21 cellular contexts compared by ENCODE assay signal in the genomic region with DNA sequence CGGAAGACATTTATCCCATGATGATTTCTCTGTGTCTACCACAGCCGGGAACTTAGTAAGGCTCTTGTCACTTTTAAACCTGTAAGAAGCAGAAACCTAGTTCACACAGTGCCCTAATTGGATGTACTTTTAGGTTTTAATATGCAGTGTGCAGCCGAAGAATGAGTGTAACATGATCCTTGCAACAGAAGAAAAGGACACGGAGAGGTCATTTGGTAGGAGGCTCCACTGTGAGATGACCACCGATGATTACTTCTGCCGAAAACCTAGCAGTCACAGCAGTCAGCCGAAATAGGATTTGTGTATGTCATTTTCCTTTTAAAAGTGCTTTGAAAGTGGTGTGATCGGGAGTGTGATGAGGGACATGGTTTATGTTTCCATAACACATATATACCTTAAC. TPM values are rescaled to one million over a fixed set of nuclear protein-coding genes. Genes with fewer than 3 reads are reported as not detected.
"Had no signal": no experiment of that assay in that cellular context is flagged by ENCODE, and none has a peak within 500 bp of the region (broad histone marks: within the 10 kb centered on the region; RNA-seq: fewer than 3 reads in every experiment).

No MANE protein-coding gene starts in this region.

- H3K27me3 ChIP-seq: vagina had no signal

- H3K36me3 ChIP-seq: gastrocnemius medialis, spleen, tibial artery, upper lobe of right lung, vagina had no signal

- H3K27ac Mint-ChIP-seq: immature natural killer cell; naive thymus-derived CD8-positive, alpha-beta T cell; stimulated activated memory B cell treated with anti-CD40 and anti-IgM and Interleukin-4, amounts not matched to agents 10 μg/mL and 1 μg/mL and 100 μg/mL, for 72 hours; stimulated activated naive CD8-positive, alpha-beta T cell treated with anti-CD3 and anti-CD28 coated beads, Interleukin-15, Interleukin-2, amounts not matched to agents 100 ng/mL and 50 ng/mL, for 24 hours had no signal

- H3K27ac ChIP-seq: gastrocnemius medialis, psoas muscle, tibial artery, upper lobe of right lung, vagina had no signal

- DNase-seq: effector memory CD4-positive, alpha-beta T cell; gastrocnemius medialis; glutamatergic neuron; immature natural killer cell; kidney; left colon; mucosa of descending colon; naive thymus-derived CD8-positive, alpha-beta T cell; psoas muscle; spleen; stimulated activated CD4-positive, alpha-beta T cell treated with anti-CD3 and anti-CD28 coated beads, Interleukin-15, amount 100 ng/mL, for 24 hours; stimulated activated CD4-positive, alpha-beta T cell treated with anti-CD3 and anti-CD28 coated beads, Interleukin-1b, Interleukin-23, amount 100 ng/mL, for 48 hours; stimulated activated CD4-positive, alpha-beta T cell treated with anti-CD3 and anti-CD28 coated beads, Interleukin-4, amount 100 ng/mL, for 24 hours; tibial artery; upper lobe of right lung had no signal

- H3K9me3 Mint-ChIP-seq: immature natural killer cell; naive thymus-derived CD8-positive, alpha-beta T cell; stimulated activated memory B cell treated with anti-CD40 and anti-IgM and Interleukin-4, amounts not matched to agents 10 μg/mL and 1 μg/mL and 100 μg/mL, for 72 hours; stimulated activated naive CD8-positive, alpha-beta T cell treated with anti-CD3 and anti-CD28 coated beads, Interleukin-15, Interleukin-2, amounts not matched to agents 100 ng/mL and 50 ng/mL, for 24 hours had no signal

- H3K4me3 ChIP-seq: gastrocnemius medialis, mucosa of descending colon, psoas muscle, spleen, tibial artery, upper lobe of right lung, vagina had no signal

- H3K4me3 Mint-ChIP-seq: immature natural killer cell; naive thymus-derived CD8-positive, alpha-beta T cell; stimulated activated memory B cell treated with anti-CD40 and anti-IgM and Interleukin-4, amounts not matched to agents 10 μg/mL and 1 μg/mL and 100 μg/mL, for 72 hours; stimulated activated naive CD8-positive, alpha-beta T cell treated with anti-CD3 and anti-CD28 coated beads, Interleukin-15, Interleukin-2, amounts not matched to agents 100 ng/mL and 50 ng/mL, for 24 hours had no signal

- H3K9me3 ChIP-seq: gastrocnemius medialis, mucosa of descending colon, psoas muscle, spleen, tibial artery, upper lobe of right lung, vagina had no signal

- ATAC-seq: esophagus mucosa; gastrocnemius medialis; left colon; mucosa of descending colon; naive thymus-derived CD8-positive, alpha-beta T cell; psoas muscle; sciatic nerve; stimulated activated memory B cell treated with anti-CD40 and anti-IgM and Interleukin-4, amounts not matched to agents 10 μg/mL and 1 μg/mL and 100 μg/mL, for 72 hours; upper lobe of right lung had no signal

- H3K4me1 ChIP-seq: gastrocnemius medialis, psoas muscle, vagina had no signal

- H3K36me3 Mint-ChIP-seq: immature natural killer cell; naive thymus-derived CD8-positive, alpha-beta T cell; stimulated activated memory B cell treated with anti-CD40 and anti-IgM and Interleukin-4, amounts not matched to agents 10 μg/mL and 1 μg/mL and 100 μg/mL, for 72 hours had no signal

RNA-seq across cellular contexts. Expression of a gene that starts 6.8 kb away (rescaled TPM):
- total RNA-seq: fibroblast of villous mesenchyme; naive thymus-derived CD8-positive, alpha-beta T cell had no signal
- polyA plus RNA-seq: immature natural killer cell; naive thymus-derived CD8-positive, alpha-beta T cell had no signal
